Comparison of ENCODE assay signal across 11 cellular contexts in genomic region chr1:6331543-6332246, GRCh38.
"Had no signal": no experiment of that assay in that cellular context is flagged by ENCODE, and none has a peak within 500 bp of the region (broad histone marks: within the 10 kb centered on the region; RNA-seq: fewer than 3 reads in every experiment).

No MANE protein-coding gene starts in this region.

- H3K36me3 ChIP-seq: thyroid gland had no signal

- H3K27me3 Mint-ChIP-seq: activated naive CD4-positive, alpha-beta T cell treated with anti-CD3 and anti-CD28 coated beads, Interleukin-2, amount 50 U/mL, for 24 hours; memory B cell had no signal

- H3K4me1 Mint-ChIP-seq: activated naive CD4-positive, alpha-beta T cell treated with anti-CD3 and anti-CD28 coated beads, Interleukin-2, amount 50 U/mL, for 24 hours; memory B cell had no signal

- FAIRE-seq: endometrium had no signal

- H3K4me3 ChIP-seq: esophagus muscularis mucosa, left ventricle myocardium inferior, skin epidermis, thyroid gland had no signal

- H3K27ac ChIP-seq: esophagus muscularis mucosa, left ventricle myocardium inferior, thyroid gland had no signal

- H3K4me1 ChIP-seq: thyroid gland had no signal

- H3K27ac Mint-ChIP-seq: activated naive CD4-positive, alpha-beta T cell treated with anti-CD3 and anti-CD28 coated beads, Interleukin-2, amount 50 U/mL, for 24 hours; memory B cell; T-helper 1 cell treated with Interleukin-12 subunit alpha and Interleukin-12 subunit beta and Interleukin-4 antibody, amounts not matched to agents 30 μg/mL and 1 μg/mL, for 36 hours had no signal

- H3K9me3 Mint-ChIP-seq: activated naive CD4-positive, alpha-beta T cell treated with anti-CD3 and anti-CD28 coated beads, Interleukin-2, amount 50 U/mL, for 24 hours; memory B cell; T-helper 1 cell treated with Interleukin-12 subunit alpha and Interleukin-12 subunit beta and Interleukin-4 antibody, amounts not matched to agents 30 μg/mL and 1 μg/mL, for 36 hours had no signal

- H3K36me3 Mint-ChIP-seq: activated naive CD4-positive, alpha-beta T cell treated with anti-CD3 and anti-CD28 coated beads, Interleukin-2, amount 50 U/mL, for 24 hours; memory B cell had no signal

- H3K4me3 Mint-ChIP-seq: activated naive CD4-positive, alpha-beta T cell treated with anti-CD3 and anti-CD28 coated beads, Interleukin-2, amount 50 U/mL, for 24 hours; memory B cell; T-helper 1 cell treated with Interleukin-12 subunit alpha and Interleukin-12 subunit beta and Interleukin-4 antibody, amounts not matched to agents 30 μg/mL and 1 μg/mL, for 36 hours had no signal

- H3K27me3 ChIP-seq: esophagus muscularis mucosa, thyroid gland had no signal

- H3K9me3 ChIP-seq: esophagus muscularis mucosa, left ventricle myocardium inferior, thyroid gland had no signal

- DNase-seq: activated CD4-positive, alpha-beta T cell treated with anti-CD3 and anti-CD28 coated beads, Interleukin-2, amount 50 U/mL, for 1 hour; activated CD4-positive, CD25-positive, alpha-beta regulatory T cell; left ventricle myocardium inferior; retina; thyroid gland had no signal
